8 cellular contexts compared by ENCODE assay signal in the genomic region with DNA sequence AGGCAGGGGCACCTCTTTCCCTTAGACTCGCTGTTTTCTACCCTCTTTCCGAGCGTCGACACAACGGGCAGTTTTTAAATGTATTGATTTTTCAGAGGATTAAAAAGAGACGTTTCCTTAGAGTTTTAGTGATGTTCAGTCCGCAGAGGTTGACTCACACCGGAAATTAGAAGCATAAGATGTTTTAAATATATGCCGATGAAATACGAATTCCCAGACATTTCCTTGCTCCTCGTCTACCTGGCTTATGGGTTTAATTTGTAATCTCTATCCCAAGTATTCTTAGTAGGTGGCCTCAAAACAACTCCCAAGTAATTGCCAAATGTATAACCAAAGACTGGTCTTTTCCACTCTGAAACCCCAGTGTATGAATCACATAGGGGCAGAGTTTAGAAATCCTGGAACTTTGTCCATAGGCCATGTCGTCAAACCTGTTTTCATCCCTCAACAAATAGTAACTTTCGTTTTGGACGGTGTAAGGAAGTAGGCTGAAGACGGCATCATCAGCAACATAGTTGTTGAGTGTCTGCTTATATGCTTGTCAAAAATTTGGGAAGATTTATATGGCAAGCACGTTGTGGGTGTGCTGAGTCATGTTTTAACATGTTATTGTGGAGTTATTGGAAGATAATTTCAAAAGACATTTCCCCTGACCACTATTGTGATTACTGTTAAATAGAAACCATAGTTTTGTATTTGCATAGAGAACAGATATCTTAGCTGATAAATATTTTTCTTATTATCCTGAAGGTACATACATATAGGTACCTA. TPM values are rescaled to one million over a fixed set of nuclear protein-coding genes. Genes with fewer than 3 reads are reported as not detected.
DNase-seq lines count a peak whose midpoint lies in the region; ATAC-seq and TF ChIP-seq lines count a peak whose summit lies in the region.

No MANE protein-coding gene starts in this region.

- TF ChIP-seq CTCF in Peyer's patch (IDR thresholded peaks at IDR 0.05) (no peak), choroid plexus epithelial cell (conservative IDR thresholded peaks at IDR 0.05; ENCODE audit: low read depth, low read length) (no peak)

- intact Hi-C loops in left colon (cut with DNase I, micrococcal nuclease) = no loop called here

- H3K27ac ChIP-seq in Peyer's patch (peak overlapping the region; percentile 87 to 98 (median 96)), stomach smooth muscle (ENCODE audit: low read length) (peak overlapping the region; percentile 81)

- DNase-seq in GF-D8 (lab: John Stamatoyannopoulos, UW) = peak; percentile 30
- DNase-seq in Peyer's patch = peak in 1 of 3 donors; percentile 57
- peak; percentile 89 for DNase-seq in choroid plexus epithelial cell (ENCODE audit: low read depth)
- DNase-seq in left colon = no peak

- H3K9me3 ChIP-seq in Peyer's patch = no peaks in the 10 kb centered on the region
- no peaks in the 10 kb centered on the region for H3K9me3 ChIP-seq in stomach smooth muscle (ENCODE audit: control insufficient read depth in 2 of 2, low read length in 2 of 2)

- H3K27me3 ChIP-seq in Peyer's patch (no peaks in the 10 kb centered on the region), stomach smooth muscle (ENCODE audit: control insufficient read depth in 1 of 2, insufficient read depth in 2 of 2, low read length in 2 of 2) (no peaks in the 10 kb centered on the region)

- H3K4me1 ChIP-seq in Peyer's patch (peaks cover 0 to 8% (median 2%) of the 10 kb centered on the region in 4 donors), stomach smooth muscle (ENCODE audit: control insufficient read depth, insufficient read depth, low read length) (peaks cover 8% of the 10 kb centered on the region)

- TF ChIP-seq POLR2A in Peyer's patch (IDR thresholded peaks at IDR 0.05) = no peak

- peak; percentile 0 for ATAC-seq in HG03354 (IDR thresholded peaks at IDR 0.05; ENCODE audit: poor library complexity, severe bottlenecking, unreplicated experiment)
- peak; percentile 69 for ATAC-seq in left colon
- no peak for ATAC-seq in GM21423 (IDR thresholded peaks at IDR 0.05; ENCODE audit: unreplicated experiment)
- no peak for ATAC-seq in HG03097 (IDR thresholded peaks at IDR 0.05; ENCODE audit: low FRiP score, unreplicated experiment)

- peak overlapping the region; percentile 88 to 93 for H3K9ac ChIP-seq in stomach smooth muscle (ENCODE audit: low read length in 2 of 2)

- H3K36me3 ChIP-seq in Peyer's patch (peaks cover 0 to 3% (median 0%) of the 10 kb centered on the region in 3 donors), stomach smooth muscle (ENCODE audit: control insufficient read depth in 2 of 2, insufficient read depth in 2 of 2, low read length in 2 of 2) (peaks cover 2 to 3% of the 10 kb centered on the region in 2 donors)

- H3K4me3 ChIP-seq in Peyer's patch (peak overlapping the region; percentile 57 to 99 (median 94)), choroid plexus epithelial cell (ENCODE audit: low read depth, low read length) (peak overlapping the region; percentile 95), stomach smooth muscle (ENCODE audit: low read length in 2 of 2) (peak overlapping the region; percentile 97)

RNA-seq across cellular contexts. Expression of a gene that starts 0.8 kb away (rescaled TPM):
- total RNA-seq in Peyer's patch (10 to 100 TPM; 24.9 to 38.0 (median 30.2) TPM), left colon (10 to 100 TPM; 17.1 to 17.7 TPM)

RNA-seq across cellular contexts. Expression of a gene that starts 48.6 kb away (rescaled TPM):
- total RNA-seq in Peyer's patch (10 to 100 TPM; 15.6 to 73.4 (median 24.8) TPM), left colon (10 to 100 TPM; 24.3 to 30.4 TPM)

Comparison
In these comparisons a context has a peak if more than half of its experiments do, and no peak if none do; other contexts are left out.
1. DNase-seq: peak in GF-D8 (single experiment) and choroid plexus epithelial cell (single experiment); none in left colon (0 of 2).
2. ATAC-seq: peak in HG03354 (single experiment) and left colon (single experiment); none in GM21423 (single experiment) and HG03097 (single experiment).
3. Peak in every context shown above with its lines, with median percentiles within 50 percentile points of each other: H3K4me3 ChIP-seq.